10 cellular contexts compared by ENCODE assay signal in the genomic region with DNA sequence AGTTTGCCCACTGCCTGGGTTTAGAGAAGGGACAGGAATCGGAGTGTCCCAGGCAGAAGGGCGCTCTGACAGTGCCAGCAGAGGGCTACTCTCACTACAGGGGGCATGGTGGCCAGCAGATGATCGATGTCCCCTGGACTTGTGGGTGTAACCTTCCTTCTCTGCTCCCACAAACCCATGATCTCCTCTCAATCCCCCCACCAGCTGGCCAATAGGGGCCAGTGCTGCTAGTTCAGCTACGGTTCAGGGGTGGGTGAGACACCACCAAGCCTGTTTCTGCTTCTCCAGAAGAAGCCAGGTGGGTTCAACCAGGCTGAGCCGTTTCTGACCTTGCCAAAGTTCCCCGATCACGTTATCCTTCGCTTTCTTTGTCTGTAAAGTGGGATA. TPM values are rescaled to one million over a fixed set of nuclear protein-coding genes. Genes with fewer than 3 reads are reported as not detected.
DNase-seq lines count a peak whose midpoint lies in the region; ATAC-seq and TF ChIP-seq lines count a peak whose summit lies in the region.
"Had no signal": no experiment of that assay in that cellular context is flagged by ENCODE, and none has a peak within 500 bp of the region (broad histone marks: within the 10 kb centered on the region; RNA-seq: fewer than 3 reads in every experiment).

No MANE protein-coding gene starts in this region.

- H3K9me3 Mint-ChIP-seq in nephron, result no peaks in the 10 kb centered on the region

- H3K4me3 Mint-ChIP-seq in nephron, result peak overlapping the region; percentile 40 to 78 (median 69)

- CTCF ChIA-PET in mammary epithelial cell (lab: Charles Lee; ENCODE audit: low non-redundant PET), result interaction anchor here (0.7 kb wide), 1 partner anchor 152 kb away, joined by 4 read pairs; no protein-coding TSS in a partner anchor

- H3K27ac ChIP-seq in BLaER1, result no peak overlapping the region
- H3K27ac ChIP-seq in HUES6 (ENCODE audit: low read depth, low read length), result no peak overlapping the region
- H3K27ac ChIP-seq in mammary epithelial cell (ENCODE audit: insufficient read depth, low read depth, low read length), result no peak overlapping the region
- H3K27ac ChIP-seq in upper lobe of left lung, result no peak overlapping the region
- H3K27ac ChIP-seq: neutrophil had no signal

- in situ Hi-C loops in mammary epithelial cell (cut with MboI; ENCODE audit: low sequenced_read_pairs in 2 of 2), result loop anchor here in 1 of 2 donors (10.0 kb wide), 1 partner anchor 210 kb away; no protein-coding TSS in a partner anchor

- H3K4me1 ChIP-seq in BLaER1 (peaks cover 65% of the 10 kb centered on the region), HUES6 (ENCODE audit: control insufficient read depth, insufficient read depth, low read length) (peaks cover 19% of the 10 kb centered on the region), mammary epithelial cell (ENCODE audit: insufficient read depth, low read length) (peaks cover 20% of the 10 kb centered on the region), upper lobe of left lung (peaks cover 19 to 25% (median 24%) of the 10 kb centered on the region in 4 donors)

- dilution Hi-C loops in mammary epithelial cell (cut with HindIII; ENCODE audit: low sequenced_read_pairs), result no loop called here

- no peak for TF ChIP-seq POLR2A in upper lobe of left lung (IDR thresholded peaks at IDR 0.05)

- H3K9ac ChIP-seq in BLaER1 (peak overlapping the region; percentile 79), HUES6 (ENCODE audit: low read length) (no peak overlapping the region), mammary epithelial cell (ENCODE audit: insufficient read depth, low read length) (no peak overlapping the region)

- H3K9me3 ChIP-seq in BLaER1 (no peaks in the 10 kb centered on the region), HUES6 (ENCODE audit: control insufficient read depth, insufficient read depth, low read depth, low read length) (no peaks in the 10 kb centered on the region), mammary epithelial cell (replicated peaks; ENCODE audit: insufficient read depth, low read length) (no peaks in the 10 kb centered on the region), upper lobe of left lung (no peaks in the 10 kb centered on the region)
- H3K9me3 ChIP-seq: neutrophil had no signal

- H3K4me1 Mint-ChIP-seq in nephron, result peaks cover 32% of the 10 kb centered on the region

- no peaks in the 10 kb centered on the region for H3K79me2 ChIP-seq in mammary epithelial cell (ENCODE audit: insufficient read depth, low read length)

- H3K27ac Mint-ChIP-seq in nephron, result no peak overlapping the region

- H3K27me3 ChIP-seq in BLaER1 (peaks cover 41% of the 10 kb centered on the region), HUES6 (ENCODE audit: control insufficient read depth, insufficient read depth, low read length) (peaks cover 78% of the 10 kb centered on the region), mammary epithelial cell (ENCODE audit: insufficient read depth, low read length) (peaks cover 13% of the 10 kb centered on the region), upper lobe of left lung (peaks cover 2 to 31% (median 13%) of the 10 kb centered on the region in 4 donors)

- TF ChIP-seq CTCF in mammary epithelial cell (conservative IDR thresholded peaks at IDR 0.05 in 1 of 2, IDR thresholded peaks at IDR 0.05 in 1 of 2; ENCODE audit: extremely low read depth in 1 of 2, insufficient read depth in 1 of 2, low read depth in 1 of 2, low read length in 2 of 2), result no peak
- no peak for TF ChIP-seq CTCF in nephron (IDR thresholded peaks at IDR 0.05; ENCODE audit: unreplicated experiment in 3 of 3)
- TF ChIP-seq CTCF in upper lobe of left lung (IDR thresholded peaks at IDR 0.05), result no peak

- TF ChIP-seq EP300 in upper lobe of left lung (IDR thresholded peaks at IDR 0.05), result no peak

- no peak for DNase-seq in mammary epithelial cell
- no peak for DNase-seq in upper lobe of left lung
- DNase-seq in superior temporal gyrus (ENCODE audit: extremely low spot score), result no peak
- DNase-seq in AG08396 (ENCODE audit: low spot score), result no peak
- DNase-seq in NCI-H2081 treated with DMSO at 0.1 percent for 48 hours (lab: John Stamatoyannopoulos, UW), result no peak
- DNase-seq: NCI-H1436 treated with DMSO at 0.1 percent for 48 hours had no signal

- H3K36me3 Mint-ChIP-seq in nephron (ENCODE audit: low read depth), result no peaks in the 10 kb centered on the region

- ATAC-seq in upper lobe of left lung (ENCODE audit: low FRiP score in 2 of 2), result no peak

- H3K4me2 ChIP-seq in BLaER1 (peak overlapping the region; percentile 100), mammary epithelial cell (ENCODE audit: insufficient read depth, low read depth, low read length) (peak overlapping the region; percentile 100)

- H3K36me3 ChIP-seq in BLaER1 (peaks cover 30% of the 10 kb centered on the region; the same call in 1 of the 2 replicates), HUES6 (ENCODE audit: control insufficient read depth, insufficient read depth, low read length) (no peaks in the 10 kb centered on the region), mammary epithelial cell (ENCODE audit: insufficient read depth, low read length) (no peaks in the 10 kb centered on the region), upper lobe of left lung (no peaks in the 10 kb centered on the region)
- H3K36me3 ChIP-seq: neutrophil had no signal

- H4K20me1 ChIP-seq in BLaER1, result peaks cover 38% of the 10 kb centered on the region
- H4K20me1 ChIP-seq in mammary epithelial cell (ENCODE audit: insufficient read depth, low read length), result no peaks in the 10 kb centered on the region

- H3K27me3 Mint-ChIP-seq in nephron (ENCODE audit: low read depth), result peaks cover 77% of the 10 kb centered on the region

- intact Hi-C loops in mammary epithelial cell (cut with micrococcal nuclease), result loop anchor here (1.0 kb wide), 2 partner anchors 402 to 515 kb away; no protein-coding TSS in a partner anchor

- BruUV-seq in mammary epithelial cell (replicated peaks; lab: Mats Ljungman, UMichigan), result no TSS peak

- H3K4me3 ChIP-seq in BLaER1, result peak overlapping the region; percentile 82
- peak overlapping the region; percentile 76 for H3K4me3 ChIP-seq in HUES6 (ENCODE audit: low read depth, low read length)
- H3K4me3 ChIP-seq in mammary epithelial cell (replicated peaks in 1 of 3; ENCODE audit: insufficient read depth in 1 of 3, low read depth in 2 of 3, low read length in 3 of 3), result no peak overlapping the region
- peak overlapping the region in 2 of 4 donors; percentile 39 to 52 for H3K4me3 ChIP-seq in upper lobe of left lung

- H2AFZ ChIP-seq in mammary epithelial cell (ENCODE audit: low read depth, low read length), result peak overlapping the region; percentile 82

- WGBS in mammary epithelial cell (ENCODE audit: low coverage, missing lambda C conversion rate), result 34% methylated on average over 6 of the region's 8 CpGs
- 15 to 47% methylated on average over 5 to 8 of the region's 8 CpGs for WGBS in upper lobe of left lung, 2 donors

RNA-seq across cellular contexts. Expression of a gene that starts 1.3 kb away (rescaled TPM):
- total RNA-seq in mammary epithelial cell (not detected), upper lobe of left lung (not detected)
- polyA plus RNA-seq in mammary epithelial cell, result not detected
- not detected for polyA minus RNA-seq in mammary epithelial cell

RNA-seq across cellular contexts. Expression of a gene that starts 36.6 kb away (rescaled TPM):
- total RNA-seq in mammary epithelial cell, result 10 to 100 TPM; 29.3 to 29.7 TPM
- polyA plus RNA-seq in mammary epithelial cell, result 9.6 TPM
- 39.0 TPM for polyA minus RNA-seq in mammary epithelial cell
- 10 to 100 TPM; 31.2 to 98.5 (median 50.3) TPM for total RNA-seq in upper lobe of left lung

Comparison
In these comparisons a context has a peak if more than half of its experiments do, and no peak if none do; other contexts are left out.
1. H3K4me3 ChIP-seq: peak in BLaER1 (single experiment) and HUES6 (single experiment); none in mammary epithelial cell (0 of 3).